1 cellular context compared by ENCODE assay signal in genomic region chr15:72037321-72037720, GRCh38.
TF ChIP-seq lines count a peak whose summit lies in the region.

No MANE protein-coding gene starts in this region.

TF ChIP-seq in HepG2, 621 proteins besides CTCF, POLR2A, EP300 and RAD21 (continued from another document):
- TF ChIP-seq, protein P1, sequence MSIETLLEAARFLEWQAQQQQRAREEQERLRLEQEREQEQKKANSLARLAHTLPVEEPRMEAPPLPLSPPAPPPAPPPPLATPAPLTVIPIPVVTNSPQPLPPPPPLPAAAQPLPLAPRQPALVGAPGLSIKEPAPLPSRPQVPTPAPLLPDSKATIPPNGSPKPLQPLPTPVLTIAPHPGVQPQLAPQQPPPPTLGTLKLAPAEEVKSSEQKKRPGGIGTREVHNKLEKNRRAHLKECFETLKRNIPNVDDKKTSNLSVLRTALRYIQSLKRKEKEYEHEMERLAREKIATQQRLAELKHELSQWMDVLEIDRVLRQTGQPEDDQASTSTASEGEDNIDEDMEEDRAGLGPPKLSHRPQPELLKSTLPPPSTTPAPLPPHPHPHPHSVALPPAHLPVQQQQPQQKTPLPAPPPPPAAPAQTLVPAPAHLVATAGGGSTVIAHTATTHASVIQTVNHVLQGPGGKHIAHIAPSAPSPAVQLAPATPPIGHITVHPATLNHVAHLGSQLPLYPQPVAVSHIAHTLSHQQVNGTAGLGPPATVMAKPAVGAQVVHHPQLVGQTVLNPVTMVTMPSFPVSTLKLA (IDR thresholded peaks at IDR 0.05): no peak
- TF ChIP-seq ZC3H4 (CRISPR knock-in tag; IDR thresholded peaks at IDR 0.05; ENCODE audit: borderline replicate concordance) (no peak), NCOA5 (CRISPR knock-in tag; IDR thresholded peaks at IDR 0.05) (no peak), EED (CRISPR knock-in tag; IDR thresholded peaks at IDR 0.05) (no peak)
- TF ChIP-seq, protein P2, sequence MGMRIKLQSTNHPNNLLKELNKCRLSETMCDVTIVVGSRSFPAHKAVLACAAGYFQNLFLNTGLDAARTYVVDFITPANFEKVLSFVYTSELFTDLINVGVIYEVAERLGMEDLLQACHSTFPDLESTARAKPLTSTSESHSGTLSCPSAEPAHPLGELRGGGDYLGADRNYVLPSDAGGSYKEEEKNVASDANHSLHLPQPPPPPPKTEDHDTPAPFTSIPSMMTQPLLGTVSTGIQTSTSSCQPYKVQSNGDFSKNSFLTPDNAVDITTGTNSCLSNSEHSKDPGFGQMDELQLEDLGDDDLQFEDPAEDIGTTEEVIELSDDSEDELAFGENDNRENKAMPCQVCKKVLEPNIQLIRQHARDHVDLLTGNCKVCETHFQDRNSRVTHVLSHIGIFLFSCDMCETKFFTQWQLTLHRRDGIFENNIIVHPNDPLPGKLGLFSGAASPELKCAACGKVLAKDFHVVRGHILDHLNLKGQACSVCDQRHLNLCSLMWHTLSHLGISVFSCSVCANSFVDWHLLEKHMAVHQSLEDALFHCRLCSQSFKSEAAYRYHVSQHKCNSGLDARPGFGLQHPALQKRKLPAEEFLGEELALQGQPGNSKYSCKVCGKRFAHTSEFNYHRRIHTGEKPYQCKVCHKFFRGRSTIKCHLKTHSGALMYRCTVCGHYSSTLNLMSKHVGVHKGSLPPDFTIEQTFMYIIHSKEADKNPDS (CRISPR knock-in tag; IDR thresholded peaks at IDR 0.05): no peak
